Comparison of ENCODE assay signal across 26 cellular contexts in the genomic region with DNA sequence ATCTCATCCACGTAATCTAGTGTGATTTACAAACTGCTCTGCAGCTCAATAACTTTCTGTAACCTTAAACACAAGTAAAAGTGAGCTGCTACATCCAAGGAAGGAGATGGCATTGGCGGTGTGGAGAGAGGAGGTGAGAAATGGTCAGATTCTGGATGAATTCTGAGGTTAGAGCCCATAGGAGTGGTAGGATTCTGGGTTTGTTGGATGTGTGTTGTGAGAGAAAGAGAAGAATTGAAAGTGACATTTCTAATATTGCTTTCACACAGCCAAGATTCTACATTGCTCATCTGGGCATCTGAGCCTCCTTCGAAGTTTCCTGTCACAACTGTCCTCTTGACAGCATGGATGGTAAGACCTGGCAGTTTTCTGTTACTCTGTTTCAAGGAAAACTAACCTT.
"Had no signal": no experiment of that assay in that cellular context is flagged by ENCODE, and none has a peak within 500 bp of the region (broad histone marks: within the 10 kb centered on the region; RNA-seq: fewer than 3 reads in every experiment).

No MANE protein-coding gene starts in this region.

- H3K27ac ChIP-seq: coronary artery, foreskin keratinocyte, neutrophil, spleen, stomach, thoracic aorta, transverse colon had no signal

- H3K36me3 ChIP-seq: neutrophil, spleen, stomach, thoracic aorta, transverse colon had no signal

- H3K9me3 ChIP-seq: neutrophil, spleen, stomach, thoracic aorta, transverse colon had no signal

- H3K4me3 Mint-ChIP-seq: immature natural killer cell; naive B cell; nephron progenitor cell; stimulated activated memory B cell treated with anti-CD40 and anti-IgM and Interleukin-4, amounts not matched to agents 10 μg/mL and 1 μg/mL and 100 μg/mL, for 72 hours had no signal

- H3K27me3 Mint-ChIP-seq: stimulated activated memory B cell treated with anti-CD40 and anti-IgM and Interleukin-4, amounts not matched to agents 10 μg/mL and 1 μg/mL and 100 μg/mL, for 72 hours had no signal

- H3K36me3 Mint-ChIP-seq: immature natural killer cell; naive B cell; stimulated activated memory B cell treated with anti-CD40 and anti-IgM and Interleukin-4, amounts not matched to agents 10 μg/mL and 1 μg/mL and 100 μg/mL, for 72 hours had no signal

- H3K9me3 Mint-ChIP-seq: endodermal cell; immature natural killer cell; naive B cell; nephron progenitor cell; stimulated activated memory B cell treated with anti-CD40 and anti-IgM and Interleukin-4, amounts not matched to agents 10 μg/mL and 1 μg/mL and 100 μg/mL, for 72 hours had no signal

- H3K27ac Mint-ChIP-seq: endodermal cell; naive B cell; nephron progenitor cell; stimulated activated memory B cell treated with anti-CD40 and anti-IgM and Interleukin-4, amounts not matched to agents 10 μg/mL and 1 μg/mL and 100 μg/mL, for 72 hours had no signal

- H3K4me1 ChIP-seq: foreskin keratinocyte had no signal

- H3K4me3 ChIP-seq: coronary artery, lung, spleen, stomach, thoracic aorta, transverse colon had no signal

- ATAC-seq: foreskin keratinocyte; left cardiac atrium; left ventricle myocardium superior; sciatic nerve; stimulated activated memory B cell treated with anti-CD40 and anti-IgM and Interleukin-4, amounts not matched to agents 10 μg/mL and 1 μg/mL and 100 μg/mL, for 72 hours had no signal

- DNase-seq: effector CD4-positive, alpha-beta T cell; endodermal cell; erythroblast; foreskin keratinocyte; immature natural killer cell; kidney; left cardiac atrium; left ventricle myocardium superior; mesenchymal stem cell; midbrain; naive B cell; nephron progenitor cell; posterior cingulate gyrus; spleen; stimulated activated CD4-positive, alpha-beta T cell treated with anti-CD3 and anti-CD28 coated beads, Interleukin-15, amount 100 ng/mL, for 24 hours; stimulated activated CD4-positive, alpha-beta T cell treated with anti-CD3 and anti-CD28 coated beads, Interleukin-1b, Interleukin-23, amount 100 ng/mL, for 48 hours; stimulated activated CD4-positive, alpha-beta T cell treated with anti-CD3 and anti-CD28 coated beads, Interleukin-4, amount 100 ng/mL, for 24 hours; stomach; substantia nigra; transverse colon had no signal

- H3K27me3 ChIP-seq: foreskin keratinocyte, neutrophil, spleen, stomach, transverse colon had no signal
